7 cellular contexts compared by ENCODE assay signal in genomic region chr1:204408074-204408507, GRCh38. TPM values are rescaled to one million over a fixed set of nuclear protein-coding genes. Genes with fewer than 3 reads are reported as not detected.
DNase-seq lines count a peak whose midpoint lies in the region; ATAC-seq and TF ChIP-seq lines count a peak whose summit lies in the region.

No MANE protein-coding gene starts in this region.

- no peak for ATAC-seq in HG03097 (IDR thresholded peaks at IDR 0.05; ENCODE audit: low FRiP score, unreplicated experiment)

- DNase-seq in EH (ENCODE audit: low read depth) (peak; percentile 75), LHCN-M2 (ENCODE audit: low read depth) (peak; percentile 69), fibroblast of peridontal ligament (ENCODE audit: extremely low read depth) (peak; percentile 78)
- DNase-seq in activated CD4-positive, alpha-beta memory T cell treated with anti-CD3 and anti-CD28 coated beads for 36 hours: peak; percentile 39
- DNase-seq in stimulated activated CD8-positive, alpha-beta memory T cell treated with anti-CD3 and anti-CD28 coated beads, Interleukin-4, amount 100 ng/mL, for 48 hours: no peak

- peaks cover 64% of the 10 kb centered on the region for H3K36me3 Mint-ChIP-seq in activated CD4-positive, alpha-beta memory T cell treated with anti-CD3 and anti-CD28 coated beads for 36 hours
- H3K36me3 Mint-ChIP-seq in nephron (ENCODE audit: low read depth): peaks cover 28% of the 10 kb centered on the region

- H3K27me3 Mint-ChIP-seq in activated CD4-positive, alpha-beta memory T cell treated with anti-CD3 and anti-CD28 coated beads for 36 hours: no peaks in the 10 kb centered on the region
- peaks cover 3% of the 10 kb centered on the region for H3K27me3 Mint-ChIP-seq in nephron (ENCODE audit: low read depth)

- H3K9me3 Mint-ChIP-seq in activated CD4-positive, alpha-beta memory T cell treated with anti-CD3 and anti-CD28 coated beads for 36 hours: no peaks in the 10 kb centered on the region
- H3K9me3 Mint-ChIP-seq in nephron: no peaks in the 10 kb centered on the region

- POLR2A ChIA-PET in activated CD4-positive, alpha-beta memory T cell treated with anti-CD3 and anti-CD28 coated beads for 36 hours (lab: Charles Lee): interaction anchor here (1.3 to 1.7 kb wide), 3 partner anchors 10 to 108 kb away, joined by 3 to 8 read pairs (median 4); partner anchors contain the start of gene MDM4

- CTCF ChIA-PET in activated CD4-positive, alpha-beta memory T cell treated with anti-CD3 and anti-CD28 coated beads for 36 hours (lab: Charles Lee): interaction anchor here (0.6 to 5.2 kb wide), 8 partner anchors 10 to 734 kb away, joined by 3 to 84 read pairs (median 6); partner anchors contain the start of gene PIK3C2B

- peak overlapping the region; percentile 99 for H3K4me3 Mint-ChIP-seq in activated CD4-positive, alpha-beta memory T cell treated with anti-CD3 and anti-CD28 coated beads for 36 hours
- peak overlapping the region; percentile 96 to 99 (median 99) for H3K4me3 Mint-ChIP-seq in nephron

- peak overlapping the region; percentile 98 for H3K27ac Mint-ChIP-seq in activated CD4-positive, alpha-beta memory T cell treated with anti-CD3 and anti-CD28 coated beads for 36 hours
- peak overlapping the region; percentile 35 to 68 (median 55) for H3K27ac Mint-ChIP-seq in nephron

- intact Hi-C loops in activated CD4-positive, alpha-beta memory T cell treated with anti-CD3 and anti-CD28 coated beads for 36 hours (cut with micrococcal nuclease): no loop called here

- TF ChIP-seq CTCF in nephron (IDR thresholded peaks at IDR 0.05; ENCODE audit: unreplicated experiment in 3 of 3): no peak

- H3K4me1 Mint-ChIP-seq in activated CD4-positive, alpha-beta memory T cell treated with anti-CD3 and anti-CD28 coated beads for 36 hours (ENCODE audit: low read depth): peaks cover 27% of the 10 kb centered on the region
- H3K4me1 Mint-ChIP-seq in nephron: peaks cover 27% of the 10 kb centered on the region

RNA-seq across cellular contexts. Expression of gene PPP1R15B, which starts 3.5 kb away (rescaled TPM):
- 15.1 and 17.8 TPM in 2 replicates for total RNA-seq in LHCN-M2 (2014; rRNA removed)
- 5.9 TPM for polyA plus RNA-seq in LHCN-M2 (2012)
- total RNA-seq in activated CD4-positive, alpha-beta memory T cell treated with anti-CD3 and anti-CD28 coated beads for 36 hours: 10 to 100 TPM; 54.9 to 57.1 TPM

RNA-seq across cellular contexts. Expression of gene PLEKHA6, which starts 48.4 kb away (rescaled TPM):
- 36.2 and 50.9 TPM in 2 replicates for total RNA-seq in LHCN-M2 (2014; rRNA removed)
- 36.9 TPM for polyA plus RNA-seq in LHCN-M2 (2012)
- total RNA-seq in activated CD4-positive, alpha-beta memory T cell treated with anti-CD3 and anti-CD28 coated beads for 36 hours: under 1 TPM; 0.52 to 0.80 TPM

Comparison
In these comparisons a context has a peak if more than half of its experiments do, and no peak if none do; other contexts are left out.
1. RNA of gene PLEKHA6, which starts 48.4 kb away (total RNA-seq): 36.2 to 50.9 TPM in LHCN-M2; 0.52 to 0.80 TPM in activated CD4-positive, alpha-beta memory T cell treated with anti-CD3 and anti-CD28 coated beads for 36 hours; every median in the first group is over 10 times any median in the second.